3 cellular contexts compared by ENCODE assay signal in the genomic region with DNA sequence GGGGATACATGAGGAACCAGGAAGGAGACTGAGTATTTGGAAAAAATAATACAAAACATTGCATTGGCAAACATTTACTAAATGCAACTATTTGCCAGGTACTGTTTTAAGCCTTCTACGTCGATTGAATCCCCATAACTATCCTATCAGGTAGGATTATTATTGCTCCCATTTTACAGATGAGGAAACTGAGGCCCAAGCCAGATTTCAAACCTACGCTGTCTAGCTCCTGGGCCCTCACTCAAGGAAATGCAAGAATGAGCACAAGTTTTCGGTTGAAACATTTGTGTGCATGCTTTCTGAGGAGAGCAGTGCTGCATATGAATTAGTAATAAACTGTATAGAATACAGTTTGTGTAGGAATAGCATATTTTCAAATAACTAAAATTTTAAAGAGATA.
TF ChIP-seq lines count a peak whose summit lies in the region.

No MANE protein-coding gene starts in this region.

TF ChIP-seq in HepG2, 621 proteins besides CTCF, POLR2A, EP300 and RAD21:
- no peak for TF ChIP-seq HNF4A (CRISPR knock-in tag; IDR thresholded peaks at IDR 0.05)
- TF ChIP-seq, protein P1, sequence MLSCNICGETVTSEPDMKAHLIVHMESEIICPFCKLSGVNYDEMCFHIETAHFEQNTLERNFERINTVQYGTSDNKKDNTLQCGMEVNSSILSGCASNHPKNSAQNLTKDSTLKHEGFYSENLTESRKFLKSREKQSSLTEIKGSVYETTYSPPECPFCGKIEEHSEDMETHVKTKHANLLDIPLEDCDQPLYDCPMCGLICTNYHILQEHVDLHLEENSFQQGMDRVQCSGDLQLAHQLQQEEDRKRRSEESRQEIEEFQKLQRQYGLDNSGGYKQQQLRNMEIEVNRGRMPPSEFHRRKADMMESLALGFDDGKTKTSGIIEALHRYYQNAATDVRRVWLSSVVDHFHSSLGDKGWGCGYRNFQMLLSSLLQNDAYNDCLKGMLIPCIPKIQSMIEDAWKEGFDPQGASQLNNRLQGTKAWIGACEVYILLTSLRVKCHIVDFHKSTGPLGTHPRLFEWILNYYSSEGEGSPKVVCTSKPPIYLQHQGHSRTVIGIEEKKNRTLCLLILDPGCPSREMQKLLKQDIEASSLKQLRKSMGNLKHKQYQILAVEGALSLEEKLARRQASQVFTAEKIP (CRISPR knock-in tag; IDR thresholded peaks at IDR 0.05; ENCODE audit: borderline replicate concordance) = no peak
- TF ChIP-seq ZNF629 (CRISPR knock-in tag; conservative IDR thresholded peaks at IDR 0.05) = peak; percentile 69
- TF ChIP-seq, protein P2, sequence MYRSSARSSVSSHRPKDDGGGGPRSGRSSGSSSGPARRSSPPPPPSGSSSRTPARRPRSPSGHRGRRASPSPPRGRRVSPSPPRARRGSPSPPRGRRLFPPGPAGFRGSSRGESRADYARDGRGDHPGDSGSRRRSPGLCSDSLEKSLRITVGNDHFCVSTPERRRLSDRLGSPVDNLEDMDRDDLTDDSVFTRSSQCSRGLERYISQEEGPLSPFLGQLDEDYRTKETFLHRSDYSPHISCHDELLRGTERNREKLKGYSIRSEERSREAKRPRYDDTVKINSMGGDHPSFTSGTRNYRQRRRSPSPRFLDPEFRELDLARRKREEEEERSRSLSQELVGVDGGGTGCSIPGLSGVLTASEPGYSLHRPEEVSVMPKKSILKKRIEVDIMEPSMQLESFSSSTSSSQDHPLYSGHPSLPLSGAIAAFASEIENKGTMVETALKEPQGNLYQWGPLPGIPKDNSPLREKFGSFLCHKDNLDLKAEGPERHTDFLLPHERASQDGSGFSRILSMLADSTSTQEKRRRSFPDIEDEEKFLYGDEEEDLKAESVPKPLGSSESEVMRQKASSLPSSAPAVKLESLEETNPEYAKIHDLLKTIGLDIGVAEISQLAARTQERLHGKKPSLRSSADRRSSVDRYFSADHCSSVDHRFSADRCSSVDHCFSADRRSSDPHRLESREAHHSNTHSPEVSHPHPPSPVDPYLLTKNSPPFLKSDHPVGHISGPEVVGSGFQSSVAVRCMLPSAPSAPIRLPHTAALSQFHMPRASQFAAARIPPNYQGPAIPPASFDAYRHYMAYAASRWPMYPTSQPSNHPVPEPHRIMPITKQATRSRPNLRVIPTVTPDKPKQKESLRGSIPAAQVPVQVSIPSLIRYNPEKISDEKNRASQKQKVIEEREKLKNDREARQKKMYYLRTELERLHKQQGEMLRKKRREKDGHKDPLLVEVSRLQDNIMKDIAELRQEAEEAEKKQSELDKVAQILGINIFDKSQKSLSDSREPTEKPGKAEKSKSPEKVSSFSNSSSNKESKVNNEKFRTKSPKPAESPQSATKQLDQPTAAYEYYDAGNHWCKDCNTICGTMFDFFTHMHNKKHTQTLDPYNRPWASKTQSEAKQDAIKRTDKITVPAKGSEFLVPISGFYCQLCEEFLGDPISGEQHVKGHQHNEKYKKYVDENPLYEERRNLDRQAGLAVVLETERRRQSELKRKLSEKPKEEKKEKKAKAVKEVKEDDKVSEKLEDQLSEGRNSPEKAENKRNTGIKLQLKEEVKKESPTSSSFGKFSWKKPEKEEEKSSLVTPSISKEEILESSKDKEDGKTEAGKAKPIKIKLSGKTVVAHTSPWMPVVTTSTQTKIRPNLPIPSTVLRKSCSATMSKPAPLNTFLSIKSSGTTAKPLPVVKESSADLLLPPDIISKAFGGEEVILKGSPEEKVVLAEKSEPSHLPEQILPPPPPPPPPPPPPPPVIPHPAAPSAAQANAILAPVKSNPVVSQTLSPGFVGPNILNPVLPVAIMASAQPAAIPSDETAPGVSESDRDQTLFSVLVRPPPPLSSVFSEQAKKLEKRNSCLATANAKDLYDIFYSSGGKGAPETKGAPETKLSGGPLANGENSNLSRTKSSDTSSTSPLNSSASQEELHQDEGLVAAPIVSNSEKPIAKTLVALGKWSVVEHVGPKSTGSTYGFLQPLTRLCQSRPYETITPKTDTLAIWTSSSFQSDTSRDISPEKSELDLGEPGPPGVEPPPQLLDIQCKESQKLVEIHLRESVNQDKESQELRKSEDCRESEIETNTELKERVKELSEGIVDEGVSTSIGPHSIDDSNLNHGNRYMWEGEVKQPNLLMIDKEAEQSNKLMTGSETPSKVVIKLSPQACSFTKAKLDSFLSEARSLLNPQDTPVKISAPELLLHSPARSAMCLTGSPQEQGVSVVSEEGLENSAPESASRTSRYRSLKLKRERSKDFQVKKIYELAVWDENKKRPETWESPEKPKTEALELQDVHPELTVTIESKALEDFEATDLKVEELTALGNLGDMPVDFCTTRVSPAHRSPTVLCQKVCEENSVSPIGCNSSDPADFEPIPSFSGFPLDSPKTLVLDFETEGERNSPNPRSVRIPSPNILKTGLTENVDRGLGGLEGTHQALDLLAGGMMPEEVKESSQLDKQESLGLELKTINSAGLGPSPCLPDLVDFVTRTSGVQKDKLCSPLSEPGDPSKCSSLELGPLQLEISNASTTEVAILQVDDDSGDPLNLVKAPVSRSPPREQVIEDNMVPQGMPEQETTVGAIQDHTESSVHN (CRISPR knock-in tag; IDR thresholded peaks at IDR 0.05) = no peak

TF ChIP-seq in K562, 482 proteins besides CTCF, POLR2A, EP300 and RAD21:
- TF ChIP-seq SAFB (IDR thresholded peaks at IDR 0.05; ENCODE audit: borderline replicate concordance, low read depth, low read length) = no peak
- TF ChIP-seq BCOR (IDR thresholded peaks at IDR 0.05) = peak; percentile 38; the same call in 1 of the 2 replicates
- peak; percentile 86 for TF ChIP-seq RBM25 (IDR thresholded peaks at IDR 0.05; ENCODE audit: low read depth, low read length, severe bottlenecking)

TF ChIP-seq in H1, 55 proteins besides CTCF, POLR2A, EP300 and RAD21:
- peak; percentile 34; the same call in 1 of the 2 replicates for TF ChIP-seq KDM1A (IDR thresholded peaks at IDR 0.05; ENCODE audit: borderline replicate concordance, low read length)
- TF ChIP-seq BRCA1 (IDR thresholded peaks at IDR 0.05; ENCODE audit: low read depth, low read length) = no peak
